Comparison of ENCODE assay signal across 9 cellular contexts in the genomic region with DNA sequence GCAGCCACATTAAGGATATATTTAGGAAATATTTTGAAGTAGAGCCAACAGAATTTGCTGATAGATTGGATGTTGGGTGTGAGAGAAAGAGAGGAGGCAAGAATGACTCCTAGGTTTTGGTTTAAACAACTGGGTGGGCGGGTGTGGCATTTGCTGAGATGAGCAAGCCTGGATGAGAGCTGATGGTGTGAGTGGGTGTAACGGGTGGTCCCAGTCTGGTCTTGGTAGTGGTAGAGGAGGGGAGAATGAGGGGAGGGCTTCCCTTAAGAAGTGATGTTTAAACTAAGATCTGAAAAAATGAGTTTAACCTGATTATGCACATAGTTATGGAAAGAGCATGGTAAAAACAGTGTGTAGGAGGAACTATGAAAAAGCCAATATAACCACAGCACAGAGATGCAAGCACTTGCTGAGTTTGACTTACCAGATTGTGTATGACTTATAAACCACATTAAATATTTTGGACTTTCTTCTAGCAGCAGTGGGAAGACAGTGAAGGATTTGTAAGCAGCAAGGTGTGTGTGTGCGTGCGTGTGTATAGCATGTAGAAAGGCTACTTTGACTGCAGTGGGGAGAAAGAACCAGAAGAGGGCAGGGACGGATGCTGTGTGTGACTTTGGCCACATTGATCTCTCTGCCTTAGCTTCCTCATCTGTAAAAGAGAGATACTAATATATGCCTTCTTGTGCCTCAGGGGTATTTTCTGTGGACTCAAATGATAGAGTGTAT.
DNase-seq lines count a peak whose midpoint lies in the region; ATAC-seq and TF ChIP-seq lines count a peak whose summit lies in the region.
"Had no signal": no experiment of that assay in that cellular context is flagged by ENCODE, and none has a peak within 500 bp of the region (broad histone marks: within the 10 kb centered on the region; RNA-seq: fewer than 3 reads in every experiment).

No MANE protein-coding gene starts in this region.

- ATAC-seq in foreskin keratinocyte = peak; percentile 70
- ATAC-seq in GM18909 (IDR thresholded peaks at IDR 0.05; ENCODE audit: poor library complexity, unreplicated experiment) = no peak

- H3K4me1 ChIP-seq in foreskin keratinocyte = no peaks in the 10 kb centered on the region

- DNase-seq in COR-L47 (lab: John Stamatoyannopoulos, UW) = peak; percentile 13
- peak; percentile 5 for DNase-seq in GM20000 (ENCODE audit: low spot score)
- peak; percentile 14 for DNase-seq in RPMI7951 (ENCODE audit: low read depth)
- DNase-seq in foreskin keratinocyte = peak; percentile 6
- DNase-seq in central memory CD4-positive, alpha-beta T cell = no peak
- DNase-seq in GM19238 (ENCODE audit: insufficient read length, low spot score) = no peak
- no peak for DNase-seq in NCI-H1048 (lab: John Stamatoyannopoulos, UW)

- TF ChIP-seq CTCF in GM20000 (IDR thresholded peaks at IDR 0.05; ENCODE audit: extremely low read depth, missing control alignments) = no peak
- TF ChIP-seq CTCF in foreskin keratinocyte (conservative IDR thresholded peaks at IDR 0.05) = peak; percentile 48

- no peak overlapping the region for H3K27ac ChIP-seq in foreskin keratinocyte

- H3K27me3 ChIP-seq in foreskin keratinocyte = no peaks in the 10 kb centered on the region
- H3K27me3 ChIP-seq: dorsolateral prefrontal cortex had no signal

Comparison
In these comparisons a context has a peak if more than half of its experiments do, and no peak if none do; other contexts are left out.
1. DNase-seq: peak in COR-L47 (single experiment), GM20000 (single experiment), RPMI7951 (single experiment) and foreskin keratinocyte (2 of 2); none in central memory CD4-positive, alpha-beta T cell (single experiment), GM19238 (single experiment) and NCI-H1048 (single experiment).